In genomic region chr10:67849331-67850011, GRCh38 we compare ENCODE assay signal across 8 cellular contexts. TPM values are rescaled to one million over a fixed set of nuclear protein-coding genes. Genes with fewer than 3 reads are reported as not detected.
A peak's percentile ranks its signal among the peaks of the same experiment; 100 is the strongest.
DNase-seq lines count a peak whose midpoint lies in the region; ATAC-seq, FAIRE-seq and TF ChIP-seq lines count a peak whose summit lies in the region.

No MANE protein-coding gene starts in this region.

- peak; percentile 91 for DNase-seq in AG08396 (ENCODE audit: low spot score)
- DNase-seq in NCI-H2227 treated with DMSO at 0.1 percent for 48 hours (lab: John Stamatoyannopoulos, UW) = peak; percentile 83
- DNase-seq in activated B cell treated with CpG ODN at 0.5 μM for 24 hours = peak; percentile 90
- DNase-seq in central memory CD4-positive, alpha-beta T cell = peak; percentile 87
- peak; percentile 84 to 92 for DNase-seq in stimulated activated CD4-positive, alpha-beta T cell treated with anti-CD3 and anti-CD28 coated beads, Interleukin-12 subunit alpha, Interleukin-12 subunit beta, amount 100 ng/mL, for 24 hours (ENCODE audit: low read depth in 2 of 2)

- peak overlapping the region; percentile 94 for H3K4me3 Mint-ChIP-seq in activated B cell treated with CpG ODN at 0.5 μM for 24 hours

- in situ Hi-C loops in GM18951 (cut with MboI; ENCODE audit: low sequenced_read_pairs, unreplicated experiment) = loop anchor here (25.0 kb wide), 1 partner anchor 313 kb away; no protein-coding TSS in a partner anchor

- TF ChIP-seq POLR2A in GM18951 (IDR thresholded peaks at IDR 0.05; ENCODE audit: extremely low read depth, insufficient read depth, insufficient read length) = peak; percentile 66

- CTCF ChIA-PET in activated B cell treated with CpG ODN at 0.5 μM for 24 hours (lab: Charles Lee) = interaction anchor here (0.6 kb wide), 1 partner anchor 35 kb away, joined by 3 read pairs; the partner anchor contains the start of gene SIRT1

- peaks cover 13% of the 10 kb centered on the region for H3K4me1 Mint-ChIP-seq in activated B cell treated with CpG ODN at 0.5 μM for 24 hours

- peak overlapping the region; percentile 96 for H3K27ac Mint-ChIP-seq in activated B cell treated with CpG ODN at 0.5 μM for 24 hours

- intact Hi-C loops in activated B cell treated with CpG ODN at 0.5 μM for 24 hours (cut with micrococcal nuclease) = loop anchor here (1.0 to 5.0 kb wide), 9 partner anchors 35 to 1052 kb away; partner anchors contain the start of genes CCAR1, DDX50, HERC4 and RUFY2

- FAIRE-seq in islet of Langerhans (lab: Jason Lieb, UNC) = peak; percentile 45

- no peaks in the 10 kb centered on the region for H3K9me3 Mint-ChIP-seq in activated B cell treated with CpG ODN at 0.5 μM for 24 hours

- POLR2A ChIA-PET in activated B cell treated with CpG ODN at 0.5 μM for 24 hours (lab: Charles Lee) = interaction anchor here (0.6 to 2.3 kb wide), 13 partner anchors 34 to 1133 kb away, joined by 3 to 15 read pairs (median 4); partner anchors contain the start of genes DNA2, HNRNPH3, PBLD and SIRT1

- TF ChIP-seq CTCF in activated B cell treated with CpG ODN at 0.5 μM for 24 hours (IDR thresholded peaks at IDR 0.05) = no peak

- ATAC-seq in HG03175 (IDR thresholded peaks at IDR 0.05; ENCODE audit: unreplicated experiment) (peak; percentile 87), activated B cell treated with CpG ODN at 0.5 μM for 24 hours (ENCODE audit: low read depth) (peak; percentile 95)

- peaks cover 9% of the 10 kb centered on the region for H3K36me3 Mint-ChIP-seq in activated B cell treated with CpG ODN at 0.5 μM for 24 hours (ENCODE audit: low read depth)

- H3K27me3 Mint-ChIP-seq in activated B cell treated with CpG ODN at 0.5 μM for 24 hours = no peaks in the 10 kb centered on the region

RNA-seq across cellular contexts. Expression of gene DNAJC12, which starts 11.5 kb away (rescaled TPM):
- 0.31 TPM in 1 of 2 replicates, not detected in the other for total RNA-seq in activated B cell treated with CpG ODN at 0.5 μM for 24 hours

RNA-seq across cellular contexts. Expression of gene SIRT1, which starts 35.0 kb away (rescaled TPM):
- 30.1 and 31.6 TPM in 2 replicates for total RNA-seq in activated B cell treated with CpG ODN at 0.5 μM for 24 hours

Comparison
In these comparisons a context has a peak if more than half of its experiments do, and no peak if none do; other contexts are left out.
1. Peak in every context shown above with its lines: DNase-seq and ATAC-seq.